ENCODE assay signal across 1 cellular context in the genomic region with DNA sequence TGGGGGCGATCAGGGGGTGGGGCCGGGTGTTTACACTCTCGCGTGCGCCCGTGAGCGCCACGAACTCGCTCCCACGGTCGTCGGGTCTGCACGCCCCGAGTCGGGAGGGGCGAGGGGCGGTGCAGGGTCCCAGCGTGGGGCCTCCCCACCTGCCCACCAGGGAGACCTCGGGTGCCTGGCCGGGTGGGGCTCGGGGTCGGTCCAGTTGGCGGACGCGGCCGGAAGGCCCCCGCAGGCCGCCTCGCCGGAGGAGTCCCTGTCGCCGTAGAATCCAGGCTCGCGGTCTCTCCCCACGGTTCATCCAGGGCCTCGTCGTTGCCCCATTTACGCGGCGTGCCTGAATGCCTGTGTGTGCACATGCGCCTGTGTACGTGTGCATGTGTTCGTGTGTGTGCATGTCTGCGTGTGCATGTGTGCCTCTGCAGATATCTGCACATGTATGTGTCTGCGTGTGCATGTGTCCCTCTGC.
TF ChIP-seq lines count a peak whose summit lies in the region.

No MANE protein-coding gene starts in this region.

TF ChIP-seq in GM23338, 12 proteins besides CTCF, POLR2A, EP300 and RAD21 (continued from another document):
- TF ChIP-seq EZH2phosphoT487 (IDR thresholded peaks at IDR 0.05; ENCODE audit: unreplicated experiment) (no peak), JUNB (IDR thresholded peaks at IDR 0.05; ENCODE audit: unreplicated experiment) (no peak)
- TF ChIP-seq, protein P1, sequence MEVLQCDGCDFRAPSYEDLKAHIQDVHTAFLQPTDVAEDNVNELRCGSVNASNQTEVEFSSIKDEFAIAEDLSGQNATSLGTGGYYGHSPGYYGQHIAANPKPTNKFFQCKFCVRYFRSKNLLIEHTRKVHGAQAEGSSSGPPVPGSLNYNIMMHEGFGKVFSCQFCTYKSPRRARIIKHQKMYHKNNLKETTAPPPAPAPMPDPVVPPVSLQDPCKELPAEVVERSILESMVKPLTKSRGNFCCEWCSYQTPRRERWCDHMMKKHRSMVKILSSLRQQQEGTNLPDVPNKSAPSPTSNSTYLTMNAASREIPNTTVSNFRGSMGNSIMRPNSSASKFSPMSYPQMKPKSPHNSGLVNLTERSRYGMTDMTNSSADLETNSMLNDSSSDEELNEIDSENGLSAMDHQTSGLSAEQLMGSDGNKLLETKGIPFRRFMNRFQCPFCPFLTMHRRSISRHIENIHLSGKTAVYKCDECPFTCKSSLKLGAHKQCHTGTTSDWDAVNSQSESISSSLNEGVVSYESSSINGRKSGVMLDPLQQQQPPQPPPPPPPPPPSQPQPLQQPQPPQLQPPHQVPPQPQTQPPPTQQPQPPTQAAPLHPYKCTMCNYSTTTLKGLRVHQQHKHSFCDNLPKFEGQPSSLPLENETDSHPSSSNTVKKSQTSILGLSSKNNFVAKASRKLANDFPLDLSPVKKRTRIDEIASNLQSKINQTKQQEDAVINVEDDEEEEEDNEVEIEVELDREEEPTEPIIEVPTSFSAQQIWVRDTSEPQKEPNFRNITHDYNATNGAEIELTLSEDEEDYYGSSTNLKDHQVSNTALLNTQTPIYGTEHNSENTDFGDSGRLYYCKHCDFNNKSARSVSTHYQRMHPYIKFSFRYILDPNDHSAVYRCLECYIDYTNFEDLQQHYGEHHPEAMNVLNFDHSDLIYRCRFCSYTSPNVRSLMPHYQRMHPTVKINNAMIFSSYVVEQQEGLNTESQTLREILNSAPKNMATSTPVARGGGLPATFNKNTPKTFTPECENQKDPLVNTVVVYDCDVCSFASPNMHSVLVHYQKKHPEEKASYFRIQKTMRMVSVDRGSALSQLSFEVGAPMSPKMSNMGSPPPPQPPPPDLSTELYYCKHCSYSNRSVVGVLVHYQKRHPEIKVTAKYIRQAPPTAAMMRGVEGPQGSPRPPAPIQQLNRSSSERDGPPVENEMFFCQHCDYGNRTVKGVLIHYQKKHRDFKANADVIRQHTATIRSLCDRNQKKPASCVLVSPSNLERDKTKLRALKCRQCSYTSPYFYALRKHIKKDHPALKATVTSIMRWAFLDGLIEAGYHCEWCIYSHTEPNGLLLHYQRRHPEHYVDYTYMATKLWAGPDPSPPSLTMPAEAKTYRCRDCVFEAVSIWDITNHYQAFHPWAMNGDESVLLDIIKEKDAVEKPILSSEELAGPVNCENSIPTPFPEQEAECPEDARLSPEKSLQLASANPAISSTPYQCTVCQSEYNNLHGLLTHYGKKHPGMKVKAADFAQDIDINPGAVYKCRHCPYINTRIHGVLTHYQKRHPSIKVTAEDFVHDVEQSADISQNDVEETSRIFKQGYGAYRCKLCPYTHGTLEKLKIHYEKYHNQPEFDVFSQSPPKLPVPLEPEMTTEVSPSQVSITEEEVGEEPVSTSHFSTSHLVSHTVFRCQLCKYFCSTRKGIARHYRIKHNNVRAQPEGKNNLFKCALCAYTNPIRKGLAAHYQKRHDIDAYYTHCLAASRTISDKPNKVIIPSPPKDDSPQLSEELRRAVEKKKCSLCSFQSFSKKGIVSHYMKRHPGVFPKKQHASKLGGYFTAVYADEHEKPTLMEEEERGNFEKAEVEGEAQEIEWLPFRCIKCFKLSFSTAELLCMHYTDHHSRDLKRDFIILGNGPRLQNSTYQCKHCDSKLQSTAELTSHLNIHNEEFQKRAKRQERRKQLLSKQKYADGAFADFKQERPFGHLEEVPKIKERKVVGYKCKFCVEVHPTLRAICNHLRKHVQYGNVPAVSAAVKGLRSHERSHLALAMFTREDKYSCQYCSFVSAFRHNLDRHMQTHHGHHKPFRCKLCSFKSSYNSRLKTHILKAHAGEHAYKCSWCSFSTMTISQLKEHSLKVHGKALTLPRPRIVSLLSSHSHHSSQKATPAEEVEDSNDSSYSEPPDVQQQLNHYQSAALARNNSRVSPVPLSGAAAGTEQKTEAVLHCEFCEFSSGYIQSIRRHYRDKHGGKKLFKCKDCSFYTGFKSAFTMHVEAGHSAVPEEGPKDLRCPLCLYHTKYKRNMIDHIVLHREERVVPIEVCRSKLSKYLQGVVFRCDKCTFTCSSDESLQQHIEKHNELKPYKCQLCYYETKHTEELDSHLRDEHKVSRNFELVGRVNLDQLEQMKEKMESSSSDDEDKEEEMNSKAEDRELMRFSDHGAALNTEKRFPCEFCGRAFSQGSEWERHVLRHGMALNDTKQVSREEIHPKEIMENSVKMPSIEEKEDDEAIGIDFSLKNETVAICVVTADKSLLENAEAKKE (CRISPR knock-in tag; IDR thresholded peaks at IDR 0.05): no peak
